8 cellular contexts compared by ENCODE assay signal in genomic region chr18:3012306-3012919, GRCh38. TPM values are rescaled to one million over a fixed set of nuclear protein-coding genes. Genes with fewer than 3 reads are reported as not detected.
DNase-seq lines count a peak whose midpoint lies in the region; ATAC-seq and TF ChIP-seq lines count a peak whose summit lies in the region.

No MANE protein-coding gene starts in this region.

- peak overlapping the region; percentile 55 for H3K27ac ChIP-seq in CD8-positive, alpha-beta memory T cell (ENCODE audit: low read depth, low read length)

- no peaks in the 10 kb centered on the region for H3K9me3 ChIP-seq in CD8-positive, alpha-beta memory T cell (ENCODE audit: low read length)
- H3K9me3 ChIP-seq in Loucy (ENCODE audit: insufficient read depth, low read depth, low read length): no peaks in the 10 kb centered on the region
- H3K9me3 ChIP-seq in endocrine pancreas (ENCODE audit: control insufficient read depth, low read length): no peaks in the 10 kb centered on the region
- no peaks in the 10 kb centered on the region for H3K9me3 ChIP-seq in mucosa of descending colon

- H3K4me2 ChIP-seq in Loucy (ENCODE audit: low read depth, low read length, poor library complexity, severe bottlenecking): peak overlapping the region; percentile 99

- intact Hi-C loops in mucosa of descending colon (cut with DNase I, micrococcal nuclease): no loop called here

- H3K27ac Mint-ChIP-seq in CD8-positive, alpha-beta memory T cell: peak overlapping the region; percentile 90 to 98 (median 96)

- TF ChIP-seq CTCF in Loucy (conservative IDR thresholded peaks at IDR 0.05; ENCODE audit: low read length) (no peak), mucosa of descending colon (IDR thresholded peaks at IDR 0.05) (no peak)

- H3K27me3 ChIP-seq in CD8-positive, alpha-beta memory T cell (ENCODE audit: insufficient read depth, low read length, poor library complexity, severe bottlenecking): no peaks in the 10 kb centered on the region
- H3K27me3 ChIP-seq in Loucy (ENCODE audit: insufficient read depth, low read length, poor library complexity, severe bottlenecking) (no peaks in the 10 kb centered on the region), endocrine pancreas (ENCODE audit: control insufficient read depth, insufficient read depth, low read length) (no peaks in the 10 kb centered on the region)

- peaks cover 12% of the 10 kb centered on the region for H3K36me3 ChIP-seq in CD8-positive, alpha-beta memory T cell (ENCODE audit: insufficient read depth, low read length)
- H3K36me3 ChIP-seq in Loucy (ENCODE audit: insufficient read depth, low read length): no peaks in the 10 kb centered on the region
- H3K36me3 ChIP-seq in endocrine pancreas (ENCODE audit: control insufficient read depth, insufficient read depth, low read length): no peaks in the 10 kb centered on the region
- no peaks in the 10 kb centered on the region for H3K36me3 ChIP-seq in mucosa of descending colon (ENCODE audit: low read depth)

- POLR2A ChIA-PET in CD8-positive, alpha-beta memory T cell (lab: Charles Lee): interaction anchor here (0.7 to 1.3 kb wide), 3 partner anchors 48 to 234 kb away, joined by 3 to 15 read pairs (median 5); no protein-coding TSS in a partner anchor

- CTCF ChIA-PET in CD8-positive, alpha-beta memory T cell (lab: Charles Lee): interaction anchor here (5.0 to 9.1 kb wide), 2 partner anchors 18 to 50 kb away, joined by 27 to 71 read pairs; no protein-coding TSS in a partner anchor

- H3K4me3 ChIP-seq in CD8-positive, alpha-beta memory T cell (ENCODE audit: low read length): peak overlapping the region; percentile 42
- H3K4me3 ChIP-seq in Loucy (ENCODE audit: low read length, poor library complexity, severe bottlenecking) (peak overlapping the region; percentile 81), endocrine pancreas (ENCODE audit: control insufficient read depth, insufficient read depth, low read length) (peak overlapping the region; percentile 88), mucosa of descending colon (peak overlapping the region; percentile 81)

- peaks cover 71% of the 10 kb centered on the region for H3K4me1 ChIP-seq in CD8-positive, alpha-beta memory T cell (ENCODE audit: insufficient read depth, low read length)
- H3K4me1 ChIP-seq in Loucy (ENCODE audit: insufficient read depth, low read length, poor library complexity, severe bottlenecking) (peaks cover 75% of the 10 kb centered on the region), endocrine pancreas (ENCODE audit: control insufficient read depth, insufficient read depth, low read length) (no peaks in the 10 kb centered on the region), mucosa of descending colon (ENCODE audit: low read depth) (peaks cover 13% of the 10 kb centered on the region)

- H3K4me3 Mint-ChIP-seq in CD8-positive, alpha-beta memory T cell: peak overlapping the region; percentile 93 to 97 (median 97)

- no peaks in the 10 kb centered on the region for H3F3A ChIP-seq in Loucy (ENCODE audit: low read depth)

- peaks cover 2 to 3% of the 10 kb centered on the region in 2 donors for H3K27me3 Mint-ChIP-seq in CD8-positive, alpha-beta memory T cell

- peak; percentile 32 for ATAC-seq in GM21529 (IDR thresholded peaks at IDR 0.05; ENCODE audit: unreplicated experiment)
- ATAC-seq in mucosa of descending colon: peak; percentile 51
- ATAC-seq in HG03139 (IDR thresholded peaks at IDR 0.05; ENCODE audit: unreplicated experiment): no peak

- H2AFZ ChIP-seq in Loucy (ENCODE audit: low read length): peak overlapping the region; percentile 64; the same call in 1 of the 2 replicates

- peak overlapping the region; percentile 75 for H3K9ac ChIP-seq in Loucy (ENCODE audit: low read depth, low read length, poor library complexity, severe bottlenecking)
- peak overlapping the region; percentile 79 for H3K9ac ChIP-seq in endocrine pancreas (ENCODE audit: control insufficient read depth, insufficient read depth, low read length)

- H3K9me3 Mint-ChIP-seq in CD8-positive, alpha-beta memory T cell: no peaks in the 10 kb centered on the region

- peaks cover 52% of the 10 kb centered on the region for H3K79me2 ChIP-seq in Loucy (ENCODE audit: insufficient read depth, low read length)

- peak; percentile 38 to 69 (median 55) for DNase-seq in CD8-positive, alpha-beta memory T cell
- peak; percentile 44 to 45 for DNase-seq in activated CD4-positive, alpha-beta T cell treated with anti-CD3 and anti-CD28 coated beads, Interleukin-2, amount 50 U/mL, for 48 hours
- peak; percentile 54 to 75 (median 70) for DNase-seq in mucosa of descending colon
- peak; percentile 48 to 70 (median 54) for DNase-seq in stimulated activated naive CD4-positive, alpha-beta T cell (lab: John Stamatoyannopoulos, UW)

- peaks cover 63 to 77% (median 72%) of the 10 kb centered on the region in 3 donors for H3K4me1 Mint-ChIP-seq in CD8-positive, alpha-beta memory T cell

- peaks cover 23% of the 10 kb centered on the region for H4K20me1 ChIP-seq in Loucy (ENCODE audit: insufficient read depth, low read length, poor library complexity, severe bottlenecking)

- H3K9me2 ChIP-seq in Loucy (replicated peaks; ENCODE audit: low read depth, low read length): no peaks in the 10 kb centered on the region

- H3K36me3 Mint-ChIP-seq in CD8-positive, alpha-beta memory T cell: peaks cover 4 to 33% (median 4%) of the 10 kb centered on the region in 3 donors

RNA-seq across cellular contexts. Expression of gene LPIN2, which starts 0.5 kb away (rescaled TPM):
- total RNA-seq in CD8-positive, alpha-beta memory T cell: 10 to 100 TPM; 82.9 to 83.2 TPM
- 68.6 TPM for polyA plus RNA-seq in CD8-positive, alpha-beta memory T cell
- total RNA-seq in mucosa of descending colon: 10 to 100 TPM; 52.9 to 60.8 (median 59.2) TPM
